In the genomic region with DNA sequence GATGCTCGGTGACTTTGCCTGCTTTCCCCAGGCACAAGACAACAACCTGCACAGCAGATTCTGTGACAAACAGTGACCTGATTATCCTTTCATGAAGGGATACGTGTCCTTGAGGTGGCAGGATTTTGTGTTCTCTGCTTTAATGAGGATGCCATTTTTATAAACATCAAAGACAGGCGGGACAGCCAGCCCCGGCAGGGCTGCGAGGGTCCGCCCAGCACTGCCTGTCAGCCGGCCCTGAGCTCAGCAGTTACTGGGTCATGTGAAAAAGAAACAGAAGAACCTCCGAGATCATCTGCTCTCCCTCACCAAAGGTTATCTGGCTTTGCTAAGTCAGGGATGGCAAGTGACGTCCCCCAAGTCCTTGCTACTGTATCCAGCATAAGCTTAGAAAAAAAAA, we compare ENCODE assay signal across 24 cellular contexts.
DNase-seq lines count a peak whose midpoint lies in the region; ATAC-seq, FAIRE-seq and TF ChIP-seq lines count a peak whose summit lies in the region.
"Had no signal": no experiment of that assay in that cellular context is flagged by ENCODE, and none has a peak within 500 bp of the region (broad histone marks: within the 10 kb centered on the region; RNA-seq: fewer than 3 reads in every experiment).

No MANE protein-coding gene starts in this region.

- no peak for ATAC-seq in HG02840 (IDR thresholded peaks at IDR 0.05; ENCODE audit: low FRiP score, unreplicated experiment)
- ATAC-seq: body of pancreas; left cardiac atrium; natural killer cell treated with Interleukin-12 subunit alpha and Interleukin-12 subunit beta and Interleukin-15 and Interleukin-18, amount 100 ng/mL, for 72 hours had no signal

- H3K36me3 Mint-ChIP-seq in astrocyte (ENCODE audit: low read depth, unreplicated experiment) = no peaks in the 10 kb centered on the region
- H3K36me3 Mint-ChIP-seq: activated naive CD8-positive, alpha-beta T cell treated with anti-CD3 and anti-CD28 coated beads, Interleukin-2, amount 10 ng/mL, durations not matched to agents 7 days and 5 days; natural killer cell treated with Interleukin-12 subunit alpha and Interleukin-12 subunit beta and Interleukin-15 and Interleukin-18, amount 100 ng/mL, for 72 hours had no signal

- peak overlapping the region; percentile 17 for H3K4me2 ChIP-seq in astrocyte (ENCODE audit: low read length)

- H3K9me3 ChIP-seq in astrocyte (ENCODE audit: insufficient read depth, low read depth, low read length) = no peaks in the 10 kb centered on the region
- H3K9me3 ChIP-seq: body of pancreas, SJSA1, testis had no signal

- POLR2A ChIA-PET in GM10248 (lab: Yijun Ruan, JAX) = no interaction called here

- H3K27me3 ChIP-seq in astrocyte (ENCODE audit: insufficient read depth, low read length) = no peaks in the 10 kb centered on the region
- H3K27me3 ChIP-seq: body of pancreas, testis had no signal

- H3K4me1 Mint-ChIP-seq in astrocyte (ENCODE audit: low read depth, unreplicated experiment) = no peaks in the 10 kb centered on the region
- H3K4me1 Mint-ChIP-seq: activated naive CD8-positive, alpha-beta T cell treated with anti-CD3 and anti-CD28 coated beads, Interleukin-2, amount 10 ng/mL, durations not matched to agents 7 days and 5 days had no signal

- H3K27me3 Mint-ChIP-seq in astrocyte (ENCODE audit: low read depth, unreplicated experiment) = no peaks in the 10 kb centered on the region
- H3K27me3 Mint-ChIP-seq: activated naive CD8-positive, alpha-beta T cell treated with anti-CD3 and anti-CD28 coated beads, Interleukin-2, amount 10 ng/mL, durations not matched to agents 7 days and 5 days; natural killer cell treated with Interleukin-12 subunit alpha and Interleukin-12 subunit beta and Interleukin-15 and Interleukin-18, amount 100 ng/mL, for 72 hours had no signal

- no peak overlapping the region for H3K4me3 ChIP-seq in astrocyte (ENCODE audit: insufficient read depth, low read depth, low read length)
- no peak overlapping the region for H3K4me3 ChIP-seq in fibroblast of villous mesenchyme (ENCODE audit: low read depth, low read length)
- H3K4me3 ChIP-seq: body of pancreas, lung, SJSA1, testis had no signal

- no peak overlapping the region for H2AFZ ChIP-seq in astrocyte (ENCODE audit: low read depth, low read length)

- no peak overlapping the region for H3K4me3 Mint-ChIP-seq in astrocyte (ENCODE audit: unreplicated experiment)
- H3K4me3 Mint-ChIP-seq: activated naive CD8-positive, alpha-beta T cell treated with anti-CD3 and anti-CD28 coated beads, Interleukin-2, amount 10 ng/mL, durations not matched to agents 7 days and 5 days; activated T-cell treated with anti-CD3 and anti-CD28 coated beads, Interleukin-2, amount 50 U/mL, for 24 hours; natural killer cell treated with Interleukin-12 subunit alpha and Interleukin-12 subunit beta and Interleukin-15 and Interleukin-18, amount 100 ng/mL, for 72 hours had no signal

- CTCF ChIA-PET in GM10248 (lab: Yijun Ruan, JAX) = no interaction called here

- no peaks in the 10 kb centered on the region for H3K9me3 Mint-ChIP-seq in astrocyte (ENCODE audit: unreplicated experiment)
- H3K9me3 Mint-ChIP-seq: activated naive CD8-positive, alpha-beta T cell treated with anti-CD3 and anti-CD28 coated beads, Interleukin-2, amount 10 ng/mL, durations not matched to agents 7 days and 5 days; activated T-cell treated with anti-CD3 and anti-CD28 coated beads, Interleukin-2, amount 50 U/mL, for 24 hours; natural killer cell treated with Interleukin-12 subunit alpha and Interleukin-12 subunit beta and Interleukin-15 and Interleukin-18, amount 100 ng/mL, for 72 hours had no signal

- H3K27ac ChIP-seq in astrocyte (ENCODE audit: low read depth, low read length) = no peak overlapping the region
- H3K27ac ChIP-seq: body of pancreas, SJSA1, testis, WERI-Rb-1 had no signal

- H3K4me1 ChIP-seq in astrocyte (ENCODE audit: insufficient read depth, low read length) = no peaks in the 10 kb centered on the region
- H3K4me1 ChIP-seq: body of pancreas, SJSA1, testis had no signal

- H4K20me1 ChIP-seq in astrocyte (ENCODE audit: insufficient read depth, low read length) = no peaks in the 10 kb centered on the region

- no peaks in the 10 kb centered on the region for H3K79me2 ChIP-seq in astrocyte (ENCODE audit: insufficient read depth, low read length)

- H3K9ac ChIP-seq in astrocyte (ENCODE audit: low read length) = no peak overlapping the region

- H3K27ac Mint-ChIP-seq in astrocyte (ENCODE audit: unreplicated experiment) = no peak overlapping the region
- H3K27ac Mint-ChIP-seq: activated naive CD8-positive, alpha-beta T cell treated with anti-CD3 and anti-CD28 coated beads, Interleukin-2, amount 10 ng/mL, durations not matched to agents 7 days and 5 days; activated T-cell treated with anti-CD3 and anti-CD28 coated beads, Interleukin-2, amount 50 U/mL, for 24 hours; natural killer cell treated with Interleukin-12 subunit alpha and Interleukin-12 subunit beta and Interleukin-15 and Interleukin-18, amount 100 ng/mL, for 72 hours had no signal

- no peak for FAIRE-seq in astrocyte (lab: Jason Lieb, UNC)
- FAIRE-seq: small intestine had no signal

- no peaks in the 10 kb centered on the region for H3K36me3 ChIP-seq in astrocyte (ENCODE audit: insufficient read depth, low read length)
- H3K36me3 ChIP-seq: SJSA1, WERI-Rb-1 had no signal

- DNase-seq in NCI-H2227 (lab: John Stamatoyannopoulos, UW; ENCODE audit: unreplicated experiment) (peak; percentile 9), NCI-H2227 treated with DMSO at 0.1 percent for 48 hours (lab: John Stamatoyannopoulos, UW) (no peak), astrocyte (ENCODE audit: low read depth) (no peak), fibroblast of villous mesenchyme (ENCODE audit: low read depth) (peak; percentile 33), NCI-H226 (no peak), GM10248 (ENCODE audit: extremely low spot score) (no peak)
- no peak for DNase-seq in activated CD8-positive, alpha-beta memory T cell treated with anti-CD3 and anti-CD28 coated beads, Interleukin-2, amount 50 U/mL, for 4 hours
- DNase-seq: 8988T; activated CD4-positive, alpha-beta T cell treated with anti-CD3 and anti-CD28 coated beads for 48 hours; activated gamma-delta T cell; activated naive CD8-positive, alpha-beta T cell treated with anti-CD3 and anti-CD28 coated beads, Interleukin-2, amount 10 ng/mL, durations not matched to agents 7 days and 5 days; activated T-cell treated with anti-CD3 and anti-CD28 coated beads, Interleukin-2, amount 50 U/mL, for 24 hours; body of pancreas; DND-41; left cardiac atrium; NCI-H1105 treated with DMSO at 0.1 percent for 48 hours; small intestine; stimulated activated naive CD4-positive, alpha-beta T cell treated with Interleukin-2 at 50 U/mL for 16 hours; testis; WERI-Rb-1 had no signal

- no peak for TF ChIP-seq CTCF in astrocyte (IDR thresholded peaks at IDR 0.05; ENCODE audit: insufficient read depth, low read depth, low read length)
- no peak for TF ChIP-seq CTCF in fibroblast of villous mesenchyme (IDR thresholded peaks at IDR 0.05; ENCODE audit: insufficient read depth, low read depth, low read length)
- no peak for TF ChIP-seq CTCF in GM10248 (IDR thresholded peaks at IDR 0.05; ENCODE audit: control extremely low read depth, extremely low read depth, low read depth, missing control alignments)

Comparison
In these comparisons a context has a peak if more than half of its experiments do, and no peak if none do; other contexts are left out.
1. DNase-seq: peak in NCI-H2227 (single experiment) and fibroblast of villous mesenchyme (single experiment); none in NCI-H2227 treated with DMSO at 0.1 percent for 48 hours (single experiment), astrocyte (single experiment), NCI-H226 (single experiment), GM10248 (single experiment) and activated CD8-positive, alpha-beta memory T cell treated with anti-CD3 and anti-CD28 coated beads, Interleukin-2, amount 50 U/mL, for 4 hours (single experiment).